In genomic region chr7:51376420-51377092, GRCh38 we compare ENCODE assay signal across 11 cellular contexts. TPM values are rescaled to one million over a fixed set of nuclear protein-coding genes. Genes with fewer than 3 reads are reported as not detected.
DNase-seq lines count a peak whose midpoint lies in the region; ATAC-seq lines count a peak whose summit lies in the region.
"Had no signal": no experiment of that assay in that cellular context is flagged by ENCODE, and none has a peak within 500 bp of the region (broad histone marks: within the 10 kb centered on the region; RNA-seq: fewer than 3 reads in every experiment).

No MANE protein-coding gene starts in this region.

- ATAC-seq in GM21786 (IDR thresholded peaks at IDR 0.05; ENCODE audit: unreplicated experiment) (no peak), GM21619 (IDR thresholded peaks at IDR 0.05; ENCODE audit: unreplicated experiment) (no peak)
- ATAC-seq: activated naive CD8-positive, alpha-beta T cell treated with anti-CD3 and anti-CD28 coated beads, Interleukin-2, amount 50 U/mL, for 24 hours had no signal

- in situ Hi-C loops in ACHN (cut with HindIII; ENCODE audit: low pct_ligation_motif_present, low pct_unique_long_range_greater_than_20kb, low sequenced_read_pairs), result no loop called here

- DNase-seq in ACHN (peak; percentile 83), HT1080 (ENCODE audit: low read depth) (peak; percentile 93), RPMI7951 (ENCODE audit: low read depth) (peak; percentile 19), iris pigment epithelial cell (ENCODE audit: low read depth) (peak; percentile 55), T-helper 9 cell (no peak), AG20443 (ENCODE audit: low spot score) (no peak)
- DNase-seq: activated naive CD8-positive, alpha-beta T cell treated with anti-CD3 and anti-CD28 coated beads, Interleukin-2, amount 50 U/mL, for 24 hours; stimulated activated CD4-positive, alpha-beta T cell treated with anti-CD3 and anti-CD28 coated beads, Interleukin-4, amount 100 ng/mL, for 24 hours; substantia nigra had no signal

RNA-seq across cellular contexts. Expression of gene COBL, which starts 59.9 kb away (rescaled TPM):
- total RNA-seq in HT1080 (2014; rRNA removed; shearing (Covaris generic)), result 1.2 TPM in 2 replicates
- polyA plus RNA-seq in HT1080 (2015; cell fraction: cytosol; rRNA removed), result 0.28 and 0.65 TPM in 2 replicates
- 0.15 and 0.16 TPM in 2 replicates for polyA plus RNA-seq in HT1080 (2015; cell fraction: nucleus; rRNA removed)
- not detected in 2 replicates for total RNA-seq in RPMI7951 (2014; rRNA removed; shearing (Covaris generic))

Comparison
In these comparisons a context has a peak if more than half of its experiments do, and no peak if none do; other contexts are left out.
1. DNase-seq: peak in ACHN (single experiment), HT1080 (single experiment), RPMI7951 (single experiment) and iris pigment epithelial cell (single experiment); none in T-helper 9 cell (single experiment) and AG20443 (single experiment).